Comparison of ENCODE assay signal across 9 cellular contexts in the genomic region with DNA sequence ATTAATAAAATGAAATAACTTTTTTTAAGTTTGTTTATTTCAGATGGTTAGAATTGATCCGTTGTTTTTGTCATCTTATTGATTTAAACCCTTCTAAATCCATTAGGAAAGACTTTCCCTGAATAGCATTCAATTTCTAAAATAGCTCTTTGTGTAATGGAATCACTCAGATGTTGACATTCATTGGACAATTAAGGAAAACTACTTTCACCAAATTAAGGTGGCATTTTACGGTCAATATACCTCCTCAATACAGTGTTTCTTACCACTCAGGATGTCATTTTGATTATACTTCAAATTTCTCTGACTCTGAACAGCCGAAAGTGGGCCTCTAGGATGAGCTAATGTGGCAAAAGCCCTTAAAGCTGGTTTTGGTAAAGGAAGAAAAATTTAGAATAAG. TPM values are rescaled to one million over a fixed set of nuclear protein-coding genes. Genes with fewer than 3 reads are reported as not detected.
DNase-seq lines count a peak whose midpoint lies in the region; ATAC-seq and TF ChIP-seq lines count a peak whose summit lies in the region.
"Had no signal": no experiment of that assay in that cellular context is flagged by ENCODE, and none has a peak within 500 bp of the region (broad histone marks: within the 10 kb centered on the region; RNA-seq: fewer than 3 reads in every experiment).

No MANE protein-coding gene starts in this region.

- H3K9me2 ChIP-seq in PC-9 (ENCODE audit: insufficient read depth), result no peaks in the 10 kb centered on the region

- peaks cover 50% of the 10 kb centered on the region for H3F3A ChIP-seq in PC-9 (ENCODE audit: insufficient read depth, low read depth)

- peaks cover 43% of the 10 kb centered on the region for H3K4me1 ChIP-seq in PC-9 (replicated peaks; ENCODE audit: insufficient read depth)
- H3K4me1 ChIP-seq in endodermal cell (ENCODE audit: control insufficient read depth, insufficient read depth, low read length), result peaks cover 13% of the 10 kb centered on the region
- peaks cover 35% of the 10 kb centered on the region for H3K4me1 ChIP-seq in osteoblast (ENCODE audit: insufficient read depth, low read length)

- no peak for DNase-seq in GM06990 (ENCODE audit: extremely low read depth, insufficient read length)
- no peak for DNase-seq in PC-9
- no peak for DNase-seq in endodermal cell
- no peak for DNase-seq in osteoblast (ENCODE audit: insufficient read length, low spot score, missing footprints)
- DNase-seq in RPMI8226, result no peak
- DNase-seq in activated gamma-delta T cell treated with Interleukin-2 at 50 U/mL for 16 hours, result no peak
- DNase-seq: left lung had no signal

- BruUV-seq in PC-9 (replicated peaks; lab: Mats Ljungman, UMichigan), result no TSS peak

- H3K4me3 Mint-ChIP-seq in endodermal cell, result peak overlapping the region; percentile 97

- POLR2A ChIA-PET in PC-9 (lab: Charles Lee; ENCODE audit: unreplicated experiment), result interaction anchor here (1.4 kb wide), 1 partner anchor 9 kb away, joined by 17 read pairs; a partner anchor contains a TSS

- H3K9me3 Mint-ChIP-seq in endodermal cell, result peaks cover 2% of the 10 kb centered on the region

- H3K27ac Mint-ChIP-seq in endodermal cell, result peak overlapping the region; percentile 93

- H4K20me1 ChIP-seq in PC-9 (ENCODE audit: insufficient read depth) (peaks cover 31% of the 10 kb centered on the region), osteoblast (ENCODE audit: insufficient read depth, low read length) (peaks cover 21% of the 10 kb centered on the region)

- peak overlapping the region; percentile 99 for H3K4me3 ChIP-seq in GM06990 (replicated peaks; ENCODE audit: low read depth, low read length)
- peak overlapping the region; percentile 98 for H3K4me3 ChIP-seq in PC-9
- peak overlapping the region; percentile 96 for H3K4me3 ChIP-seq in endodermal cell (ENCODE audit: low read length)
- peak overlapping the region; percentile 99 for H3K4me3 ChIP-seq in osteoblast (ENCODE audit: insufficient read depth, low read length)

- H2AFZ ChIP-seq in PC-9, result no peak overlapping the region
- no peak overlapping the region for H2AFZ ChIP-seq in osteoblast (ENCODE audit: low read length)

- H3K27me3 Mint-ChIP-seq in endodermal cell (ENCODE audit: insufficient read depth), result no peaks in the 10 kb centered on the region

- no peak for ATAC-seq in GM21390 (IDR thresholded peaks at IDR 0.05; ENCODE audit: unreplicated experiment)
- no peak for ATAC-seq in GM18520 (IDR thresholded peaks at IDR 0.05; ENCODE audit: unreplicated experiment)
- ATAC-seq: left lung had no signal

- H3K27ac ChIP-seq in PC-9 (no peak overlapping the region), endodermal cell (ENCODE audit: low read depth, low read length) (no peak overlapping the region), osteoblast (ENCODE audit: low read depth, low read length) (peak overlapping the region; percentile 91)

- H3K4me2 ChIP-seq in PC-9 (peak overlapping the region; percentile 98), osteoblast (ENCODE audit: insufficient read depth, low read length) (peak overlapping the region; percentile 92)

- intact Hi-C loops in PC-9 (cut with micrococcal nuclease; ENCODE audit: unreplicated experiment), result no loop called here

- H3K79me2 ChIP-seq in PC-9 (ENCODE audit: low read depth) (peaks cover 66% of the 10 kb centered on the region), osteoblast (ENCODE audit: insufficient read depth, low read length) (peaks cover 66% of the 10 kb centered on the region)

- peaks cover 28% of the 10 kb centered on the region for H3K4me1 Mint-ChIP-seq in endodermal cell

- peaks cover 38% of the 10 kb centered on the region for H3K36me3 Mint-ChIP-seq in endodermal cell (ENCODE audit: low read depth)

- CTCF ChIA-PET in PC-9 (lab: Charles Lee), result interaction anchor here (0.6 kb wide), 1 partner anchor 295 kb away, joined by 3 read pairs; no protein-coding TSS in a partner anchor

- H3K27me3 ChIP-seq in GM06990 (replicated peaks; ENCODE audit: control insufficient read depth, insufficient read depth, low read length) (no peaks in the 10 kb centered on the region), PC-9 (ENCODE audit: insufficient read depth, low read depth) (no peaks in the 10 kb centered on the region), endodermal cell (ENCODE audit: control insufficient read depth, insufficient read depth, low read length, poor library complexity, severe bottlenecking) (no peaks in the 10 kb centered on the region), osteoblast (ENCODE audit: insufficient read depth, low read length) (no peaks in the 10 kb centered on the region)
- H3K27me3 ChIP-seq: left lung had no signal

- peak overlapping the region; percentile 93 for H3K9ac ChIP-seq in endodermal cell (ENCODE audit: extremely low read depth, low read length, poor library complexity, severe bottlenecking)

- TF ChIP-seq CTCF in GM06990 (IDR thresholded peaks at IDR 0.05; ENCODE audit: insufficient read depth, low read length, poor library complexity, severe bottlenecking) (no peak), PC-9 (conservative IDR thresholded peaks at IDR 0.05) (no peak), endodermal cell (conservative IDR thresholded peaks at IDR 0.05) (no peak), osteoblast (IDR thresholded peaks at IDR 0.05; ENCODE audit: extremely low read depth, low read depth, low read length) (no peak)

- peaks cover 5% of the 10 kb centered on the region for H3K36me3 ChIP-seq in GM06990 (ENCODE audit: control insufficient read depth, insufficient read depth, low read length)
- peaks cover 28% of the 10 kb centered on the region for H3K36me3 ChIP-seq in PC-9 (ENCODE audit: low read depth)
- peaks cover 57% of the 10 kb centered on the region for H3K36me3 ChIP-seq in endodermal cell (ENCODE audit: control insufficient read depth, insufficient read depth, low read length)
- peaks cover 40% of the 10 kb centered on the region for H3K36me3 ChIP-seq in osteoblast (ENCODE audit: insufficient read depth, low read length)

- H3K9me3 ChIP-seq in PC-9 (ENCODE audit: insufficient read depth, low read depth) (no peaks in the 10 kb centered on the region), endodermal cell (ENCODE audit: control insufficient read depth, low read length) (no peaks in the 10 kb centered on the region), osteoblast (ENCODE audit: low read depth, low read length) (no peaks in the 10 kb centered on the region)
- H3K9me3 ChIP-seq: left lung had no signal

- 88% methylated on average over 3 of the region's 3 CpGs; no CpG with 5 or more reads in 1 of the 2 experiments for WGBS in endodermal cell (ENCODE audit: insufficient coverage in 1 of 2, insufficient read length in 1 of 2), 2 experiments

RNA-seq across cellular contexts. Expression of a gene that starts 1.8 kb away (rescaled TPM):
- total RNA-seq in PC-9 (2021) (294 and 338 TPM in 2 replicates), endodermal cell (100 to 1,000 TPM; 331 to 334 TPM), osteoblast (113 and 121 TPM in 2 replicates)
- 381 TPM for polyA plus RNA-seq in endodermal cell (2013, experiment 1 of 2)
- polyA plus RNA-seq in endodermal cell (2013, experiment 2 of 2), result 388 TPM

RNA-seq across cellular contexts. Expression of a gene that starts 9.4 kb away (rescaled TPM):
- total RNA-seq in PC-9 (2021), result 1,449 and 1,977 TPM in 2 replicates
- 1,000 to 10,000 TPM; 1,367 to 1,664 TPM for total RNA-seq in endodermal cell
- polyA plus RNA-seq in endodermal cell (2013, experiment 1 of 2), result 2,058 TPM
- 2,051 TPM for polyA plus RNA-seq in endodermal cell (2013, experiment 2 of 2)
- total RNA-seq in osteoblast, result 1,058 and 1,145 TPM in 2 replicates
